Comparison of ENCODE assay signal across 1 cellular context in genomic region chr12:94740601-94741362, GRCh38.
TF ChIP-seq lines count a peak whose summit lies in the region.

No MANE protein-coding gene starts in this region.

TF ChIP-seq in A549, 52 proteins besides CTCF, POLR2A, EP300 and RAD21 (continued from another document):
- no peak for TF ChIP-seq NFE2L2 (conservative IDR thresholded peaks at IDR 0.05; ENCODE audit: low read length)
- no peak for TF ChIP-seq FOXS1 (CRISPR knock-in tag; IDR thresholded peaks at IDR 0.05)
- no peak for TF ChIP-seq GATA3 (IDR thresholded peaks at IDR 0.05; ENCODE audit: borderline replicate concordance)
- no peak for TF ChIP-seq HOXB5 (CRISPR knock-in tag; IDR thresholded peaks at IDR 0.05)
- no peak for TF ChIP-seq RNF2 (IDR thresholded peaks at IDR 0.05; ENCODE audit: borderline replicate concordance, low read depth)
- TF ChIP-seq REST (IDR thresholded peaks at IDR 0.05) = no peak
- no peak for TF ChIP-seq USF2 (IDR thresholded peaks at IDR 0.05)
- TF ChIP-seq ATOH8 (CRISPR knock-in tag; IDR thresholded peaks at IDR 0.05; ENCODE audit: low read depth) = no peak
- no peak for TF ChIP-seq FOSL2 (IDR thresholded peaks at IDR 0.05)
- no peak for TF ChIP-seq FOSL2 (CRISPR knock-in tag; IDR thresholded peaks at IDR 0.05)
- no peak for TF ChIP-seq SREBF2 (IDR thresholded peaks at IDR 0.05)
- TF ChIP-seq SMC3 (IDR thresholded peaks at IDR 0.05) = no peak
- TF ChIP-seq MAZ (IDR thresholded peaks at IDR 0.05; ENCODE audit: borderline replicate concordance, low read depth, low read length) = no peak
- TF ChIP-seq BCL3 (IDR thresholded peaks at IDR 0.05) = no peak
- TF ChIP-seq HES2 (IDR thresholded peaks at IDR 0.05) = no peak
- no peak for TF ChIP-seq NR3C1 (IDR thresholded peaks at IDR 0.05)
- TF ChIP-seq E2F6 (IDR thresholded peaks at IDR 0.05; ENCODE audit: borderline replicate concordance, low read depth) = no peak
- TF ChIP-seq MAX (IDR thresholded peaks at IDR 0.05) = no peak
- TF ChIP-seq ZC3H11A (IDR thresholded peaks at IDR 0.05) = no peak
